In genomic region chr5:180126716-180127681, GRCh38 we compare ENCODE assay signal across 1 cellular context.
TF ChIP-seq lines count a peak whose summit lies in the region.

No MANE protein-coding gene starts in this region.

TF ChIP-seq in GM23338, 12 proteins besides CTCF, POLR2A, EP300 and RAD21 (continued from another document):
- TF ChIP-seq ZNF462 (CRISPR knock-in tag; IDR thresholded peaks at IDR 0.05) (no peak), NANOG (IDR thresholded peaks at IDR 0.05; ENCODE audit: borderline replicate concordance) (no peak), ZNF114 (CRISPR knock-in tag; IDR thresholded peaks at IDR 0.05) (no peak), EZH2phosphoT487 (IDR thresholded peaks at IDR 0.05; ENCODE audit: unreplicated experiment) (no peak), STAT1 (IDR thresholded peaks at IDR 0.05; ENCODE audit: unreplicated experiment) (no peak), CREB1 (CRISPR knock-in tag; IDR thresholded peaks at IDR 0.05; ENCODE audit: low read depth) (no peak)
- TF ChIP-seq, protein P1, sequence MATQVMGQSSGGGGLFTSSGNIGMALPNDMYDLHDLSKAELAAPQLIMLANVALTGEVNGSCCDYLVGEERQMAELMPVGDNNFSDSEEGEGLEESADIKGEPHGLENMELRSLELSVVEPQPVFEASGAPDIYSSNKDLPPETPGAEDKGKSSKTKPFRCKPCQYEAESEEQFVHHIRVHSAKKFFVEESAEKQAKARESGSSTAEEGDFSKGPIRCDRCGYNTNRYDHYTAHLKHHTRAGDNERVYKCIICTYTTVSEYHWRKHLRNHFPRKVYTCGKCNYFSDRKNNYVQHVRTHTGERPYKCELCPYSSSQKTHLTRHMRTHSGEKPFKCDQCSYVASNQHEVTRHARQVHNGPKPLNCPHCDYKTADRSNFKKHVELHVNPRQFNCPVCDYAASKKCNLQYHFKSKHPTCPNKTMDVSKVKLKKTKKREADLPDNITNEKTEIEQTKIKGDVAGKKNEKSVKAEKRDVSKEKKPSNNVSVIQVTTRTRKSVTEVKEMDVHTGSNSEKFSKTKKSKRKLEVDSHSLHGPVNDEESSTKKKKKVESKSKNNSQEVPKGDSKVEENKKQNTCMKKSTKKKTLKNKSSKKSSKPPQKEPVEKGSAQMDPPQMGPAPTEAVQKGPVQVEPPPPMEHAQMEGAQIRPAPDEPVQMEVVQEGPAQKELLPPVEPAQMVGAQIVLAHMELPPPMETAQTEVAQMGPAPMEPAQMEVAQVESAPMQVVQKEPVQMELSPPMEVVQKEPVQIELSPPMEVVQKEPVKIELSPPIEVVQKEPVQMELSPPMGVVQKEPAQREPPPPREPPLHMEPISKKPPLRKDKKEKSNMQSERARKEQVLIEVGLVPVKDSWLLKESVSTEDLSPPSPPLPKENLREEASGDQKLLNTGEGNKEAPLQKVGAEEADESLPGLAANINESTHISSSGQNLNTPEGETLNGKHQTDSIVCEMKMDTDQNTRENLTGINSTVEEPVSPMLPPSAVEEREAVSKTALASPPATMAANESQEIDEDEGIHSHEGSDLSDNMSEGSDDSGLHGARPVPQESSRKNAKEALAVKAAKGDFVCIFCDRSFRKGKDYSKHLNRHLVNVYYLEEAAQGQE (IDR thresholded peaks at IDR 0.05; ENCODE audit: unreplicated experiment) = no peak
